24 cellular contexts compared by ENCODE assay signal in genomic region chr3:49153349-49153912, GRCh38. TPM values are rescaled to one million over a fixed set of nuclear protein-coding genes. Genes with fewer than 3 reads are reported as not detected.
DNase-seq lines count a peak whose midpoint lies in the region; ATAC-seq lines count a peak whose summit lies in the region.
"Had no signal": no experiment of that assay in that cellular context is flagged by ENCODE, and none has a peak within 500 bp of the region (broad histone marks: within the 10 kb centered on the region; RNA-seq: fewer than 3 reads in every experiment).

No MANE protein-coding gene starts in this region.

- intact Hi-C loops in head of caudate nucleus (cut with DNase I): no loop called here

- DNase-seq in activated naive CD4-positive, alpha-beta T cell treated with Interleukin-2 at 50 U/mL for 16 hours: no peak
- DNase-seq in SIG-M5 (lab: John Stamatoyannopoulos, UW): no peak
- DNase-seq in head of caudate nucleus: no peak
- DNase-seq in NCI-H345 (lab: John Stamatoyannopoulos, UW): no peak
- DNase-seq: CD8-positive, alpha-beta memory T cell; DMS 273 treated with DMSO at 0.1 percent for 48 hours; DMS79; EL; GDM1; HCEC 1CT; KG1; MG63; NCI-H1105 treated with DMSO at 0.1 percent for 48 hours; NCI-H146; NCI-H1930; NCI-H2107; NCI-H446; NCI-H524 treated with DMSO at 0.1 percent for 48 hours; NCI-H774; SK-N-SH had no signal

- H3K36me3 Mint-ChIP-seq in activated naive CD4-positive, alpha-beta T cell treated with anti-CD3 and anti-CD28 coated beads, Interleukin-2, amount 50 U/mL, for 24 hours: no peaks in the 10 kb centered on the region
- H3K36me3 Mint-ChIP-seq: CD8-positive, alpha-beta memory T cell had no signal

- H3K27me3 Mint-ChIP-seq in activated naive CD4-positive, alpha-beta T cell treated with anti-CD3 and anti-CD28 coated beads, Interleukin-2, amount 50 U/mL, for 24 hours: no peaks in the 10 kb centered on the region
- H3K27me3 Mint-ChIP-seq: B cell; CD8-positive, alpha-beta memory T cell had no signal

- no peak overlapping the region for H3K4me3 Mint-ChIP-seq in activated naive CD4-positive, alpha-beta T cell treated with anti-CD3 and anti-CD28 coated beads, Interleukin-2, amount 50 U/mL, for 24 hours
- H3K4me3 Mint-ChIP-seq: B cell; CD8-positive, alpha-beta memory T cell; GM23338 had no signal

- peaks cover 4% of the 10 kb centered on the region for H3K4me1 Mint-ChIP-seq in activated naive CD4-positive, alpha-beta T cell treated with anti-CD3 and anti-CD28 coated beads, Interleukin-2, amount 50 U/mL, for 24 hours

- ATAC-seq in esophagus mucosa: peak; percentile 16
- ATAC-seq: GM23338 had no signal

- H3K9me3 Mint-ChIP-seq in activated naive CD4-positive, alpha-beta T cell treated with anti-CD3 and anti-CD28 coated beads, Interleukin-2, amount 50 U/mL, for 24 hours: no peaks in the 10 kb centered on the region
- H3K9me3 Mint-ChIP-seq: CD8-positive, alpha-beta memory T cell; GM23338 had no signal

- peak overlapping the region; percentile 38 for H3K27ac Mint-ChIP-seq in activated naive CD4-positive, alpha-beta T cell treated with anti-CD3 and anti-CD28 coated beads, Interleukin-2, amount 50 U/mL, for 24 hours
- H3K27ac Mint-ChIP-seq: B cell, GM23338 had no signal

RNA-seq across cellular contexts. Expression of gene CCDC71, which starts 12.7 kb away (rescaled TPM):
- total RNA-seq in esophagus mucosa: 15.7 TPM

RNA-seq across cellular contexts. Expression of gene KLHDC8B, which starts 18.0 kb away (rescaled TPM):
- 39.6 TPM for total RNA-seq in esophagus mucosa

RNA-seq across cellular contexts. Expression of gene LAMB2, which starts 20.6 kb away (rescaled TPM):
- 69.7 TPM for total RNA-seq in esophagus mucosa

RNA-seq across cellular contexts. Expression of gene USP19, which starts 32.8 kb away (rescaled TPM):
- 36.2 TPM for total RNA-seq in esophagus mucosa

RNA-seq across cellular contexts. Expression of gene QARS1, which starts 48.9 kb away (rescaled TPM):
- total RNA-seq in esophagus mucosa: 252 TPM
